ENCODE assay signal across 31 cellular contexts in genomic region chr17:13120864-13121263, GRCh38.
"Had no signal": no experiment of that assay in that cellular context is flagged by ENCODE, and none has a peak within 500 bp of the region (broad histone marks: within the 10 kb centered on the region; RNA-seq: fewer than 3 reads in every experiment).

No MANE protein-coding gene starts in this region.

- H3K36me3 Mint-ChIP-seq: activated naive CD8-positive, alpha-beta T cell treated with anti-CD3 and anti-CD28 coated beads for 36 hours had no signal

- DNase-seq: activated CD4-positive, alpha-beta T cell treated with anti-CD3 and anti-CD28 coated beads, Interleukin-2, amount 10 ng/mL, durations not matched to agents 24 days and 14 days; activated CD4-positive, alpha-beta T cell treated with anti-CD3 and anti-CD28 coated beads, Interleukin-2, amount 50 U/mL, for 4 hours; activated CD8-positive, alpha-beta T cell treated with anti-CD3 and anti-CD28 coated beads for 36 hours; activated effector memory CD4-positive, alpha-beta T cell treated with anti-CD3 and anti-CD28 coated beads, Interleukin-2, amount 50 U/mL, for 16 hours; activated naive CD4-positive, alpha-beta T cell; activated naive CD4-positive, alpha-beta T cell treated with anti-CD3 and anti-CD28 coated beads, Interleukin-2, amount 50 U/mL, for 16 hours; activated naive CD8-positive, alpha-beta T cell treated with anti-CD3 and anti-CD28 coated beads for 36 hours; activated T-cell treated with anti-CD3 and anti-CD28 coated beads, Interleukin-2, amount 50 U/mL, for 1 hour; activated T-cell treated with anti-CD3 and anti-CD28 coated beads, Interleukin-2, amount 50 U/mL, for 72 hours; amniotic stem cell; aorta; brain microvascular endothelial cell; NCI-H1105; NCI-H1417 treated with DMSO at 0.1 percent for 48 hours; NCI-H187 treated with DMSO at 0.1 percent for 48 hours; NCI-H2081; NCI-H2171 treated with DMSO at 0.1 percent for 48 hours; NCI-H2227 treated with DMSO at 0.1 percent for 48 hours; NCI-H446; NCI-H510A treated with DMSO at 0.1 percent for 48 hours; NCI-H526 treated with DMSO at 0.1 percent for 48 hours; NCI-H82; SHP77; SK-N-SH had no signal

- H3K27me3 ChIP-seq: brain microvascular endothelial cell, cardiac muscle cell, SJSA1 had no signal

- H3K4me1 Mint-ChIP-seq: activated CD4-positive, alpha-beta T cell treated with anti-CD3 and anti-CD28 coated beads, Interleukin-2, amount 10 ng/mL, durations not matched to agents 24 days and 14 days; activated naive CD8-positive, alpha-beta T cell treated with anti-CD3 and anti-CD28 coated beads for 36 hours; activated T-helper 17 cell treated with anti-CD3 and anti-CD28 coated beads, Interleukin-2, amount 50 U/mL, for 72 hours had no signal

- H3K9me3 Mint-ChIP-seq: activated CD4-positive, alpha-beta T cell treated with anti-CD3 and anti-CD28 coated beads, Interleukin-2, amount 10 ng/mL, durations not matched to agents 24 days and 14 days; activated CD8-positive, alpha-beta T cell treated with anti-CD3 and anti-CD28 coated beads for 36 hours; activated naive CD8-positive, alpha-beta T cell treated with anti-CD3 and anti-CD28 coated beads for 36 hours; activated T-cell treated with anti-CD3 and anti-CD28 coated beads, Interleukin-2, amount 50 U/mL, for 72 hours; activated T-helper 17 cell treated with anti-CD3 and anti-CD28 coated beads, Interleukin-2, amount 50 U/mL, for 72 hours; T-helper 1 cell treated with Interleukin-12 subunit alpha and Interleukin-12 subunit beta and Interleukin-4 antibody, amounts not matched to agents 30 μg/mL and 1 μg/mL, for 36 hours; T-helper 2 cell treated with Interferon-gamma antibody and Interleukin-4, amounts not matched to agents 5 μg/mL and 100 μg/mL, for 36 hours had no signal

- ATAC-seq: activated CD8-positive, alpha-beta T cell treated with anti-CD3 and anti-CD28 coated beads for 36 hours; activated T-cell treated with anti-CD3 and anti-CD28 coated beads, Interleukin-2, amount 50 U/mL, for 72 hours; activated T-helper 17 cell treated with anti-CD3 and anti-CD28 coated beads, Interleukin-2, amount 50 U/mL, for 72 hours; Panc1 had no signal

- H3K9me2 ChIP-seq: SK-N-SH had no signal

- FAIRE-seq: TTC549 had no signal

- H3K4me3 ChIP-seq: cardiac muscle cell, SJSA1 had no signal

- H3K9me3 ChIP-seq: SJSA1, SK-N-SH had no signal

- H3K27ac ChIP-seq: brain microvascular endothelial cell, cardiac muscle cell, SJSA1 had no signal

- H3K4me1 ChIP-seq: SJSA1 had no signal

- H3K27me3 Mint-ChIP-seq: activated CD4-positive, alpha-beta T cell treated with anti-CD3 and anti-CD28 coated beads, Interleukin-2, amount 10 ng/mL, durations not matched to agents 24 days and 14 days had no signal

- H3K27ac Mint-ChIP-seq: activated CD4-positive, alpha-beta T cell treated with anti-CD3 and anti-CD28 coated beads, Interleukin-2, amount 10 ng/mL, durations not matched to agents 24 days and 14 days; activated CD8-positive, alpha-beta T cell treated with anti-CD3 and anti-CD28 coated beads for 36 hours; activated naive CD8-positive, alpha-beta T cell treated with anti-CD3 and anti-CD28 coated beads for 36 hours; activated T-cell treated with anti-CD3 and anti-CD28 coated beads, Interleukin-2, amount 50 U/mL, for 72 hours; activated T-helper 17 cell treated with anti-CD3 and anti-CD28 coated beads, Interleukin-2, amount 50 U/mL, for 72 hours; T-helper 1 cell treated with Interleukin-12 subunit alpha and Interleukin-12 subunit beta and Interleukin-4 antibody, amounts not matched to agents 30 μg/mL and 1 μg/mL, for 36 hours; T-helper 2 cell treated with Interferon-gamma antibody and Interleukin-4, amounts not matched to agents 5 μg/mL and 100 μg/mL, for 36 hours had no signal

- H3K4me2 ChIP-seq: SK-N-SH had no signal

- H3K9ac ChIP-seq: SK-N-SH had no signal

- H3K36me3 ChIP-seq: brain microvascular endothelial cell, cardiac muscle cell, SJSA1 had no signal

- H3K4me3 Mint-ChIP-seq: activated CD4-positive, alpha-beta T cell treated with anti-CD3 and anti-CD28 coated beads, Interleukin-2, amount 10 ng/mL, durations not matched to agents 24 days and 14 days; activated CD8-positive, alpha-beta T cell treated with anti-CD3 and anti-CD28 coated beads for 36 hours; activated naive CD8-positive, alpha-beta T cell treated with anti-CD3 and anti-CD28 coated beads for 36 hours; activated T-cell treated with anti-CD3 and anti-CD28 coated beads, Interleukin-2, amount 50 U/mL, for 72 hours; activated T-helper 17 cell treated with anti-CD3 and anti-CD28 coated beads, Interleukin-2, amount 50 U/mL, for 72 hours; T-helper 1 cell treated with Interleukin-12 subunit alpha and Interleukin-12 subunit beta and Interleukin-4 antibody, amounts not matched to agents 30 μg/mL and 1 μg/mL, for 36 hours; T-helper 2 cell treated with Interferon-gamma antibody and Interleukin-4, amounts not matched to agents 5 μg/mL and 100 μg/mL, for 36 hours had no signal
